Comparison of ENCODE assay signal across 2 cellular contexts in genomic region chr1:53517109-53517508, GRCh38.
TF ChIP-seq lines count a peak whose summit lies in the region.

No MANE protein-coding gene starts in this region.

TF ChIP-seq in GM23338, 12 proteins besides CTCF, POLR2A, EP300 and RAD21 (continued from another document):
- TF ChIP-seq ZNF462 (CRISPR knock-in tag; IDR thresholded peaks at IDR 0.05) (no peak), POLR2AphosphoS5 (IDR thresholded peaks at IDR 0.05; ENCODE audit: low read depth) (no peak)
- TF ChIP-seq, protein P1, sequence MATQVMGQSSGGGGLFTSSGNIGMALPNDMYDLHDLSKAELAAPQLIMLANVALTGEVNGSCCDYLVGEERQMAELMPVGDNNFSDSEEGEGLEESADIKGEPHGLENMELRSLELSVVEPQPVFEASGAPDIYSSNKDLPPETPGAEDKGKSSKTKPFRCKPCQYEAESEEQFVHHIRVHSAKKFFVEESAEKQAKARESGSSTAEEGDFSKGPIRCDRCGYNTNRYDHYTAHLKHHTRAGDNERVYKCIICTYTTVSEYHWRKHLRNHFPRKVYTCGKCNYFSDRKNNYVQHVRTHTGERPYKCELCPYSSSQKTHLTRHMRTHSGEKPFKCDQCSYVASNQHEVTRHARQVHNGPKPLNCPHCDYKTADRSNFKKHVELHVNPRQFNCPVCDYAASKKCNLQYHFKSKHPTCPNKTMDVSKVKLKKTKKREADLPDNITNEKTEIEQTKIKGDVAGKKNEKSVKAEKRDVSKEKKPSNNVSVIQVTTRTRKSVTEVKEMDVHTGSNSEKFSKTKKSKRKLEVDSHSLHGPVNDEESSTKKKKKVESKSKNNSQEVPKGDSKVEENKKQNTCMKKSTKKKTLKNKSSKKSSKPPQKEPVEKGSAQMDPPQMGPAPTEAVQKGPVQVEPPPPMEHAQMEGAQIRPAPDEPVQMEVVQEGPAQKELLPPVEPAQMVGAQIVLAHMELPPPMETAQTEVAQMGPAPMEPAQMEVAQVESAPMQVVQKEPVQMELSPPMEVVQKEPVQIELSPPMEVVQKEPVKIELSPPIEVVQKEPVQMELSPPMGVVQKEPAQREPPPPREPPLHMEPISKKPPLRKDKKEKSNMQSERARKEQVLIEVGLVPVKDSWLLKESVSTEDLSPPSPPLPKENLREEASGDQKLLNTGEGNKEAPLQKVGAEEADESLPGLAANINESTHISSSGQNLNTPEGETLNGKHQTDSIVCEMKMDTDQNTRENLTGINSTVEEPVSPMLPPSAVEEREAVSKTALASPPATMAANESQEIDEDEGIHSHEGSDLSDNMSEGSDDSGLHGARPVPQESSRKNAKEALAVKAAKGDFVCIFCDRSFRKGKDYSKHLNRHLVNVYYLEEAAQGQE (IDR thresholded peaks at IDR 0.05; ENCODE audit: unreplicated experiment), result no peak

TF ChIP-seq in K562, 482 proteins besides CTCF, POLR2A, EP300 and RAD21 (continued from another document):
- no peak for TF ChIP-seq ZNF780A (CRISPR knock-in tag; IDR thresholded peaks at IDR 0.05)
- TF ChIP-seq MTA1 (IDR thresholded peaks at IDR 0.05; ENCODE audit: borderline replicate concordance), result no peak
- TF ChIP-seq HOXB6 (CRISPR knock-in tag; IDR thresholded peaks at IDR 0.05; ENCODE audit: borderline replicate concordance), result no peak
- no peak for TF ChIP-seq FOXK2 (conservative IDR thresholded peaks at IDR 0.05 in 1 of 2, IDR thresholded peaks at IDR 0.05 in 1 of 2; ENCODE audit: low read depth in 2 of 2)
- TF ChIP-seq, protein P2, sequence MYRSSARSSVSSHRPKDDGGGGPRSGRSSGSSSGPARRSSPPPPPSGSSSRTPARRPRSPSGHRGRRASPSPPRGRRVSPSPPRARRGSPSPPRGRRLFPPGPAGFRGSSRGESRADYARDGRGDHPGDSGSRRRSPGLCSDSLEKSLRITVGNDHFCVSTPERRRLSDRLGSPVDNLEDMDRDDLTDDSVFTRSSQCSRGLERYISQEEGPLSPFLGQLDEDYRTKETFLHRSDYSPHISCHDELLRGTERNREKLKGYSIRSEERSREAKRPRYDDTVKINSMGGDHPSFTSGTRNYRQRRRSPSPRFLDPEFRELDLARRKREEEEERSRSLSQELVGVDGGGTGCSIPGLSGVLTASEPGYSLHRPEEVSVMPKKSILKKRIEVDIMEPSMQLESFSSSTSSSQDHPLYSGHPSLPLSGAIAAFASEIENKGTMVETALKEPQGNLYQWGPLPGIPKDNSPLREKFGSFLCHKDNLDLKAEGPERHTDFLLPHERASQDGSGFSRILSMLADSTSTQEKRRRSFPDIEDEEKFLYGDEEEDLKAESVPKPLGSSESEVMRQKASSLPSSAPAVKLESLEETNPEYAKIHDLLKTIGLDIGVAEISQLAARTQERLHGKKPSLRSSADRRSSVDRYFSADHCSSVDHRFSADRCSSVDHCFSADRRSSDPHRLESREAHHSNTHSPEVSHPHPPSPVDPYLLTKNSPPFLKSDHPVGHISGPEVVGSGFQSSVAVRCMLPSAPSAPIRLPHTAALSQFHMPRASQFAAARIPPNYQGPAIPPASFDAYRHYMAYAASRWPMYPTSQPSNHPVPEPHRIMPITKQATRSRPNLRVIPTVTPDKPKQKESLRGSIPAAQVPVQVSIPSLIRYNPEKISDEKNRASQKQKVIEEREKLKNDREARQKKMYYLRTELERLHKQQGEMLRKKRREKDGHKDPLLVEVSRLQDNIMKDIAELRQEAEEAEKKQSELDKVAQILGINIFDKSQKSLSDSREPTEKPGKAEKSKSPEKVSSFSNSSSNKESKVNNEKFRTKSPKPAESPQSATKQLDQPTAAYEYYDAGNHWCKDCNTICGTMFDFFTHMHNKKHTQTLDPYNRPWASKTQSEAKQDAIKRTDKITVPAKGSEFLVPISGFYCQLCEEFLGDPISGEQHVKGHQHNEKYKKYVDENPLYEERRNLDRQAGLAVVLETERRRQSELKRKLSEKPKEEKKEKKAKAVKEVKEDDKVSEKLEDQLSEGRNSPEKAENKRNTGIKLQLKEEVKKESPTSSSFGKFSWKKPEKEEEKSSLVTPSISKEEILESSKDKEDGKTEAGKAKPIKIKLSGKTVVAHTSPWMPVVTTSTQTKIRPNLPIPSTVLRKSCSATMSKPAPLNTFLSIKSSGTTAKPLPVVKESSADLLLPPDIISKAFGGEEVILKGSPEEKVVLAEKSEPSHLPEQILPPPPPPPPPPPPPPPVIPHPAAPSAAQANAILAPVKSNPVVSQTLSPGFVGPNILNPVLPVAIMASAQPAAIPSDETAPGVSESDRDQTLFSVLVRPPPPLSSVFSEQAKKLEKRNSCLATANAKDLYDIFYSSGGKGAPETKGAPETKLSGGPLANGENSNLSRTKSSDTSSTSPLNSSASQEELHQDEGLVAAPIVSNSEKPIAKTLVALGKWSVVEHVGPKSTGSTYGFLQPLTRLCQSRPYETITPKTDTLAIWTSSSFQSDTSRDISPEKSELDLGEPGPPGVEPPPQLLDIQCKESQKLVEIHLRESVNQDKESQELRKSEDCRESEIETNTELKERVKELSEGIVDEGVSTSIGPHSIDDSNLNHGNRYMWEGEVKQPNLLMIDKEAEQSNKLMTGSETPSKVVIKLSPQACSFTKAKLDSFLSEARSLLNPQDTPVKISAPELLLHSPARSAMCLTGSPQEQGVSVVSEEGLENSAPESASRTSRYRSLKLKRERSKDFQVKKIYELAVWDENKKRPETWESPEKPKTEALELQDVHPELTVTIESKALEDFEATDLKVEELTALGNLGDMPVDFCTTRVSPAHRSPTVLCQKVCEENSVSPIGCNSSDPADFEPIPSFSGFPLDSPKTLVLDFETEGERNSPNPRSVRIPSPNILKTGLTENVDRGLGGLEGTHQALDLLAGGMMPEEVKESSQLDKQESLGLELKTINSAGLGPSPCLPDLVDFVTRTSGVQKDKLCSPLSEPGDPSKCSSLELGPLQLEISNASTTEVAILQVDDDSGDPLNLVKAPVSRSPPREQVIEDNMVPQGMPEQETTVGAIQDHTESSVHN (IDR thresholded peaks at IDR 0.05; ENCODE audit: borderline replicate concordance in 1 of 2, low read depth in 1 of 2), result no peak
- no peak for TF ChIP-seq E2F4 (CRISPR knock-in tag; IDR thresholded peaks at IDR 0.05; ENCODE audit: low read depth)
- TF ChIP-seq ZBTB17 (CRISPR knock-in tag; IDR thresholded peaks at IDR 0.05), result no peak
- TF ChIP-seq, protein P3, sequence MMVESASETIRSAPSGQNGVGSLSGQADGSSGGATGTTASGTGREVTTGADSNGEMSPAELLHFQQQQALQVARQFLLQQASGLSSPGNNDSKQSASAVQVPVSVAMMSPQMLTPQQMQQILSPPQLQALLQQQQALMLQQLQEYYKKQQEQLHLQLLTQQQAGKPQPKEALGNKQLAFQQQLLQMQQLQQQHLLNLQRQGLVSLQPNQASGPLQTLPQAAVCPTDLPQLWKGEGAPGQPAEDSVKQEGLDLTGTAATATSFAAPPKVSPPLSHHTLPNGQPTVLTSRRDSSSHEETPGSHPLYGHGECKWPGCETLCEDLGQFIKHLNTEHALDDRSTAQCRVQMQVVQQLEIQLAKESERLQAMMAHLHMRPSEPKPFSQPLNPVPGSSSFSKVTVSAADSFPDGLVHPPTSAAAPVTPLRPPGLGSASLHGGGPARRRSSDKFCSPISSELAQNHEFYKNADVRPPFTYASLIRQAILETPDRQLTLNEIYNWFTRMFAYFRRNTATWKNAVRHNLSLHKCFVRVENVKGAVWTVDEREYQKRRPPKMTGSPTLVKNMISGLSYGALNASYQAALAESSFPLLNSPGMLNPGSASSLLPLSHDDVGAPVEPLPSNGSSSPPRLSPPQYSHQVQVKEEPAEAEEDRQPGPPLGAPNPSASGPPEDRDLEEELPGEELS (CRISPR knock-in tag; IDR thresholded peaks at IDR 0.05; ENCODE audit: borderline replicate concordance), result no peak
- no peak for TF ChIP-seq ZNF217 (CRISPR knock-in tag; IDR thresholded peaks at IDR 0.05)
- no peak for TF ChIP-seq PHTF2 (CRISPR knock-in tag; IDR thresholded peaks at IDR 0.05)
- no peak for TF ChIP-seq MCM7 (IDR thresholded peaks at IDR 0.05)
- TF ChIP-seq CBX1 (IDR thresholded peaks at IDR 0.05; ENCODE audit: low read depth), result no peak
- TF ChIP-seq GTF3C2 (IDR thresholded peaks at IDR 0.05; ENCODE audit: borderline replicate concordance, extremely low read depth, insufficient read length), result no peak
- no peak for TF ChIP-seq MAFG (tag; conservative IDR thresholded peaks at IDR 0.05)
